Comparison of ENCODE assay signal across 21 cellular contexts in genomic region chr5:33129309-33129708, GRCh38.
"Had no signal": no experiment of that assay in that cellular context is flagged by ENCODE, and none has a peak within 500 bp of the region (broad histone marks: within the 10 kb centered on the region; RNA-seq: fewer than 3 reads in every experiment).

No MANE protein-coding gene starts in this region.

- H3K9me3 ChIP-seq: adrenal gland, uterus had no signal

- H3K36me3 Mint-ChIP-seq: activated CD4-positive, alpha-beta memory T cell treated with anti-CD3 and anti-CD28 coated beads for 36 hours; activated CD8-positive, alpha-beta memory T cell treated with anti-CD3 and anti-CD28 coated beads, Interleukin-2, amount 10 ng/mL, durations not matched to agents 7 days and 5 days had no signal

- H3K27ac Mint-ChIP-seq: activated CD4-positive, alpha-beta memory T cell treated with anti-CD3 and anti-CD28 coated beads for 36 hours; activated CD4-positive, alpha-beta T cell treated with anti-CD3 and anti-CD28 coated beads for 36 hours; activated CD8-positive, alpha-beta memory T cell treated with anti-CD3 and anti-CD28 coated beads, Interleukin-2, amount 10 ng/mL, durations not matched to agents 7 days and 5 days; natural killer cell treated with Interleukin-12 subunit alpha and Interleukin-12 subunit beta and Interleukin-15 and Interleukin-18, amount 100 ng/mL, for 72 hours had no signal

- H3K27ac ChIP-seq: adrenal gland, dorsolateral prefrontal cortex, tibial nerve, uterus, WERI-Rb-1 had no signal

- H3K4me1 ChIP-seq: adrenal gland, tibial nerve, uterus had no signal

- H3K4me3 Mint-ChIP-seq: activated CD4-positive, alpha-beta memory T cell treated with anti-CD3 and anti-CD28 coated beads for 36 hours; activated CD4-positive, alpha-beta T cell treated with anti-CD3 and anti-CD28 coated beads for 36 hours; activated CD8-positive, alpha-beta memory T cell treated with anti-CD3 and anti-CD28 coated beads, Interleukin-2, amount 10 ng/mL, durations not matched to agents 7 days and 5 days; natural killer cell treated with Interleukin-12 subunit alpha and Interleukin-12 subunit beta and Interleukin-15 and Interleukin-18, amount 100 ng/mL, for 72 hours had no signal

- H3K27me3 Mint-ChIP-seq: activated CD4-positive, alpha-beta memory T cell treated with anti-CD3 and anti-CD28 coated beads for 36 hours; activated CD4-positive, alpha-beta T cell treated with anti-CD3 and anti-CD28 coated beads for 36 hours; activated CD8-positive, alpha-beta memory T cell treated with anti-CD3 and anti-CD28 coated beads, Interleukin-2, amount 10 ng/mL, durations not matched to agents 7 days and 5 days; natural killer cell treated with Interleukin-12 subunit alpha and Interleukin-12 subunit beta and Interleukin-15 and Interleukin-18, amount 100 ng/mL, for 72 hours had no signal

- H3K36me3 ChIP-seq: adrenal gland, tibial nerve, uterus, WERI-Rb-1 had no signal

- H3K27me3 ChIP-seq: adrenal gland, dorsolateral prefrontal cortex, tibial nerve, uterus had no signal

- H3K4me1 Mint-ChIP-seq: activated CD4-positive, alpha-beta T cell treated with anti-CD3 and anti-CD28 coated beads for 36 hours; activated CD8-positive, alpha-beta memory T cell treated with anti-CD3 and anti-CD28 coated beads, Interleukin-2, amount 10 ng/mL, durations not matched to agents 7 days and 5 days had no signal

- H3K4me3 ChIP-seq: adrenal gland, dorsolateral prefrontal cortex, tibial nerve, uterus had no signal

- ATAC-seq: activated CD4-positive, alpha-beta T cell treated with anti-CD3 and anti-CD28 coated beads for 36 hours; activated CD8-positive, alpha-beta memory T cell treated with anti-CD3 and anti-CD28 coated beads, Interleukin-2, amount 10 ng/mL, durations not matched to agents 7 days and 5 days; natural killer cell treated with Interleukin-12 subunit alpha and Interleukin-12 subunit beta and Interleukin-15 and Interleukin-18, amount 100 ng/mL, for 72 hours had no signal

- DNase-seq: activated CD4-positive, alpha-beta memory T cell treated with anti-CD3 and anti-CD28 coated beads for 36 hours; activated CD4-positive, alpha-beta T cell treated with anti-CD3 and anti-CD28 coated beads for 36 hours; activated CD8-positive, alpha-beta memory T cell treated with anti-CD3 and anti-CD28 coated beads, Interleukin-2, amount 10 ng/mL, durations not matched to agents 7 days and 5 days; activated effector memory CD4-positive, alpha-beta T cell treated with Interleukin-2 at 50 U/mL for 16 hours; activated naive CD4-positive, alpha-beta T cell treated with anti-CD3 and anti-CD28 coated beads, Interleukin-2, amount 50 U/mL, for 16 hours; activated T-cell treated with anti-CD3 and anti-CD28 coated beads, Interleukin-2, amount 50 U/mL, for 1 hour; adrenal gland; dorsolateral prefrontal cortex; erythroblast; foreskin fibroblast; hypothalamus; kidney glomerular epithelial cell; mesendoderm; posterior cingulate gyrus; stimulated activated CD4-positive, alpha-beta T cell treated with anti-CD3 and anti-CD28 coated beads, Interleukin-4, amount 100 ng/mL, for 1 hour; stimulated activated naive CD4-positive, alpha-beta T cell; substantia nigra; uterus; WERI-Rb-1 had no signal
